In the genomic region with DNA sequence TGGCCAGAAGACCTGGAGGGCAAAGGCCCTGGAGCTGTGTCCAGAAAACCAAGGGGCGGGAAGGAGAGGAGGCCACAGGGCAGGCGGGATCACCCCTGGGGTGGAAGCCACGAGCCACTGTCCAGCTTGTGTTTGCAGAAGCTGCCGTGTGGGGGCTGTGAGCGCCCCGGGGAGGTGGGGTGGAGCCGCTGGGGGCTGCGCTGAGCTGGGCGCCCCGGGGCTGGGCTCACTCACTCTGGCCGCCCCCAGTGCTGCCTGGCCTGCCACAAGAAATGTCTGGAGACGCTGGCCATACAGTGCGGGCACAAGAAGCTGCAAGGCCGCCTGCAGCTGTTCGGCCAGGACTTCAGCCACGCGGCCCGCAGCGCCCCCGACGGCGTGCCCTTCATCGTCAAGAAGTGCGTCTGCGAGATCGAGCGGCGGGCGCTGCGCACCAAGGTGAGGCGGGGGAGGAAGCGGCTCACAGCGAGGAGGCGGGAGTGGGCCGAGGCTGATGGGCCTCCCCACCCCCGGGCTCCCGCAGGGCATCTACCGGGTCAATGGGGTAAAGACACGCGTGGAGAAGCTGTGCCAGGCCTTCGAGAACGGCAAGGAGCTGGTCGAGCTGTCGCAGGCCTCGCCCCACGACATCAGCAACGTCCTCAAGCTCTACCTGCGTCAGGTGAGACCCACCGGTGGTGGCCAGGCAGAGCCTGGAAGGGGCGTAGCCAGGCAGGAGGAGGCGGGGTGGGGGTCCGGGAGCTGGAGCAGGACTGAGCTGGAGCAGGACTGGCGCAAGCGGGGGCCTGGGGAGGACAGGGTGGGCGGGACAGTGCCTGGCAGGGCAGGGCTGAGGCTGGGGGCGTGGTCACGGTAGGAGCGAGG, we compare ENCODE assay signal across 7 cellular contexts. TPM values are rescaled to one million over a fixed set of nuclear protein-coding genes. Genes with fewer than 3 reads are reported as not detected.
A peak's percentile ranks its signal among the peaks of the same experiment; 100 is the strongest.
DNase-seq lines count a peak whose midpoint lies in the region; ATAC-seq and TF ChIP-seq lines count a peak whose summit lies in the region.
"Had no signal": no experiment of that assay in that cellular context is flagged by ENCODE, and none has a peak within 500 bp of the region (broad histone marks: within the 10 kb centered on the region; RNA-seq: fewer than 3 reads in every experiment).

No MANE protein-coding gene starts in this region.

- ATAC-seq in activated CD8-positive, alpha-beta memory T cell treated with anti-CD3 and anti-CD28 coated beads, Interleukin-2, amount 10 ng/mL, durations not matched to agents 7 days and 5 days = no peak
- no peak for ATAC-seq in stimulated activated effector memory CD8-positive, alpha-beta T cell treated with anti-CD3 and anti-CD28 coated beads, Interleukin-12 subunit alpha, Interleukin-12 subunit beta, amount 100 ng/mL, for 72 hours
- no peak for ATAC-seq in GM18873 (IDR thresholded peaks at IDR 0.05; ENCODE audit: low FRiP score, unreplicated experiment)

- no peak overlapping the region for H3K27ac Mint-ChIP-seq in activated CD8-positive, alpha-beta memory T cell treated with anti-CD3 and anti-CD28 coated beads, Interleukin-2, amount 10 ng/mL, durations not matched to agents 7 days and 5 days
- H3K27ac Mint-ChIP-seq in stimulated activated effector memory CD8-positive, alpha-beta T cell treated with anti-CD3 and anti-CD28 coated beads, Interleukin-12 subunit alpha, Interleukin-12 subunit beta, amount 100 ng/mL, for 72 hours = peak overlapping the region; percentile 74

- peak overlapping the region; percentile 43 for H3K4me3 ChIP-seq in epithelial cell of esophagus (ENCODE audit: low read length)
- H3K4me3 ChIP-seq: BLaER1 had no signal

- DNase-seq in activated CD8-positive, alpha-beta memory T cell treated with anti-CD3 and anti-CD28 coated beads for 24 hours = peak; percentile 63
- no peak for DNase-seq in activated CD8-positive, alpha-beta memory T cell treated with anti-CD3 and anti-CD28 coated beads, Interleukin-2, amount 10 ng/mL, durations not matched to agents 7 days and 5 days
- no peak for DNase-seq in epithelial cell of esophagus (ENCODE audit: low read depth)
- DNase-seq in stimulated activated effector memory CD8-positive, alpha-beta T cell treated with anti-CD3 and anti-CD28 coated beads, Interleukin-12 subunit alpha, Interleukin-12 subunit beta, amount 100 ng/mL, for 72 hours (ENCODE audit: low spot score in 2 of 2) = no peak
- DNase-seq in NOMO-1 treated with DMSO at 0.1 percent for 48 hours (lab: John Stamatoyannopoulos, UW; ENCODE audit: unreplicated experiment) = no peak

- no peak overlapping the region for H3K4me3 Mint-ChIP-seq in activated CD8-positive, alpha-beta memory T cell treated with anti-CD3 and anti-CD28 coated beads, Interleukin-2, amount 10 ng/mL, durations not matched to agents 7 days and 5 days
- no peak overlapping the region for H3K4me3 Mint-ChIP-seq in stimulated activated effector memory CD8-positive, alpha-beta T cell treated with anti-CD3 and anti-CD28 coated beads, Interleukin-12 subunit alpha, Interleukin-12 subunit beta, amount 100 ng/mL, for 72 hours

- CTCF ChIA-PET in activated CD8-positive, alpha-beta memory T cell treated with anti-CD3 and anti-CD28 coated beads, Interleukin-2, amount 10 ng/mL, durations not matched to agents 7 days and 5 days (lab: Charles Lee) = interaction anchor here (0.8 to 8.9 kb wide), 5 partner anchors 9 to 163 kb away, joined by 3 to 108 read pairs (median 5); partner anchors contain the start of gene ARHGAP45

- peaks cover 60% of the 10 kb centered on the region for H3K36me3 Mint-ChIP-seq in activated CD8-positive, alpha-beta memory T cell treated with anti-CD3 and anti-CD28 coated beads, Interleukin-2, amount 10 ng/mL, durations not matched to agents 7 days and 5 days
- H3K36me3 Mint-ChIP-seq in stimulated activated effector memory CD8-positive, alpha-beta T cell treated with anti-CD3 and anti-CD28 coated beads, Interleukin-12 subunit alpha, Interleukin-12 subunit beta, amount 100 ng/mL, for 72 hours = peaks cover 100% of the 10 kb centered on the region

- TF ChIP-seq CTCF in epithelial cell of esophagus (IDR thresholded peaks at IDR 0.05; ENCODE audit: insufficient read depth, low read depth, low read length, missing control alignments) = no peak

- H3K27me3 Mint-ChIP-seq in activated CD8-positive, alpha-beta memory T cell treated with anti-CD3 and anti-CD28 coated beads, Interleukin-2, amount 10 ng/mL, durations not matched to agents 7 days and 5 days = no peaks in the 10 kb centered on the region

- H3K9me3 Mint-ChIP-seq in activated CD8-positive, alpha-beta memory T cell treated with anti-CD3 and anti-CD28 coated beads, Interleukin-2, amount 10 ng/mL, durations not matched to agents 7 days and 5 days (ENCODE audit: low read depth) = no peaks in the 10 kb centered on the region
- H3K9me3 Mint-ChIP-seq in stimulated activated effector memory CD8-positive, alpha-beta T cell treated with anti-CD3 and anti-CD28 coated beads, Interleukin-12 subunit alpha, Interleukin-12 subunit beta, amount 100 ng/mL, for 72 hours = no peaks in the 10 kb centered on the region

- H3K4me1 Mint-ChIP-seq in activated CD8-positive, alpha-beta memory T cell treated with anti-CD3 and anti-CD28 coated beads, Interleukin-2, amount 10 ng/mL, durations not matched to agents 7 days and 5 days = peaks cover 58% of the 10 kb centered on the region
- peaks cover 39% of the 10 kb centered on the region for H3K4me1 Mint-ChIP-seq in stimulated activated effector memory CD8-positive, alpha-beta T cell treated with anti-CD3 and anti-CD28 coated beads, Interleukin-12 subunit alpha, Interleukin-12 subunit beta, amount 100 ng/mL, for 72 hours

RNA-seq across cellular contexts. Expression of gene POLR2E, which starts 13.6 kb away (rescaled TPM):
- total RNA-seq in activated CD8-positive, alpha-beta memory T cell treated with anti-CD3 and anti-CD28 coated beads, Interleukin-2, amount 10 ng/mL, durations not matched to agents 7 days and 5 days = 100 to 1,000 TPM; 173 to 206 TPM

RNA-seq across cellular contexts. Expression of gene ARHGAP45, which starts 14.6 kb away (rescaled TPM):
- 100 to 1,000 TPM; 361 to 481 TPM for total RNA-seq in activated CD8-positive, alpha-beta memory T cell treated with anti-CD3 and anti-CD28 coated beads, Interleukin-2, amount 10 ng/mL, durations not matched to agents 7 days and 5 days

RNA-seq across cellular contexts. Expression of gene GPX4, which starts 22.3 kb away (rescaled TPM):
- 100 to 1,000 TPM; 143 to 217 TPM for total RNA-seq in activated CD8-positive, alpha-beta memory T cell treated with anti-CD3 and anti-CD28 coated beads, Interleukin-2, amount 10 ng/mL, durations not matched to agents 7 days and 5 days

RNA-seq across cellular contexts. Expression of gene ABCA7, which starts 41.6 kb away (rescaled TPM):
- 10 to 100 TPM; 62.7 to 72.9 TPM for total RNA-seq in activated CD8-positive, alpha-beta memory T cell treated with anti-CD3 and anti-CD28 coated beads, Interleukin-2, amount 10 ng/mL, durations not matched to agents 7 days and 5 days

RNA-seq across cellular contexts. Expression of gene CNN2, which starts 55.1 kb away (rescaled TPM):
- 100 to 1,000 TPM; 295 to 296 TPM for total RNA-seq in activated CD8-positive, alpha-beta memory T cell treated with anti-CD3 and anti-CD28 coated beads, Interleukin-2, amount 10 ng/mL, durations not matched to agents 7 days and 5 days
